In the genomic region with DNA sequence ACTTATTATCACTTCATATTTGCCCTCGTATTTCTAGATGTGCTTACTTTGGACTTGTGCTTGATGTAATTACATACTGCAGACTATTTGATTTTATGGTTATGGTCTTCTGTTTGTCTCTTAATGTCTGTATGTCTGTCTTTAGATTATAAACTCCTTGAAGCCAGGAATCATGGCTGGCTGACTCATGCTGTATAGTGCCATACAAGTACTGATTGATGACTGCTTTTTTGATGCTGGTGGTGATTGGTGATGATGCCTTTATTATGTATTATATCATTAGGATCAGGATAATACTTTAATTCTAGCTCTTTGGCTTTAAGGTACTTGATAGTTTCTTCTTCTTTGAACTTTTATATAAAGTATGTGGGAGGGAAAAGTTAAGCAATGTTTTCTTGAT, we compare ENCODE assay signal across 21 cellular contexts.
"Had no signal": no experiment of that assay in that cellular context is flagged by ENCODE, and none has a peak within 500 bp of the region (broad histone marks: within the 10 kb centered on the region; RNA-seq: fewer than 3 reads in every experiment).

No MANE protein-coding gene starts in this region.

- H3K36me3 ChIP-seq: uterus had no signal

- H3K27ac ChIP-seq: epithelial cell of prostate, heart right ventricle, transverse colon, uterus, WERI-Rb-1 had no signal

- FAIRE-seq: small intestine, TTC549 had no signal

- ATAC-seq: activated T-helper 17 cell treated with anti-CD3 and anti-CD28 coated beads, Interleukin-2, amount 50 U/mL, for 72 hours; heart right ventricle; left cardiac atrium; sciatic nerve; stimulated activated memory B cell treated with anti-CD40 and anti-IgM and Interleukin-4, amounts not matched to agents 10 μg/mL and 1 μg/mL and 100 μg/mL, for 72 hours had no signal

- H3K27ac Mint-ChIP-seq: activated CD4-positive, alpha-beta memory T cell treated with anti-CD3 and anti-CD28 coated beads for 36 hours; brain had no signal

- DNase-seq: activated CD4-positive, alpha-beta memory T cell treated with anti-CD3 and anti-CD28 coated beads for 36 hours; activated CD4-positive, alpha-beta T cell treated with anti-CD3 and anti-CD28 coated beads for 1 hour; activated T-cell treated with anti-CD3 and anti-CD28 coated beads, Interleukin-2, amount 50 U/mL, for 1 hour; aorta; heart right ventricle; islet precursor cell; left cardiac atrium; occipital lobe; posterior cingulate gyrus; small intestine; stimulated activated CD4-positive, alpha-beta T cell treated with anti-CD3 and anti-CD28 coated beads, Interleukin-2, amount 100 ng/mL, for 24 hours; SW 1271; transverse colon; uterus; WERI-Rb-1 had no signal

- H3K4me1 ChIP-seq: transverse colon, uterus had no signal

- H3K4me3 Mint-ChIP-seq: activated CD4-positive, alpha-beta memory T cell treated with anti-CD3 and anti-CD28 coated beads for 36 hours; activated T-helper 17 cell treated with anti-CD3 and anti-CD28 coated beads, Interleukin-2, amount 50 U/mL, for 72 hours; brain; stimulated activated memory B cell treated with anti-CD40 and anti-IgM and Interleukin-4, amounts not matched to agents 10 μg/mL and 1 μg/mL and 100 μg/mL, for 72 hours had no signal

- H3K4me3 ChIP-seq: heart right ventricle, transverse colon, uterus had no signal

- H3K9me3 Mint-ChIP-seq: activated CD4-positive, alpha-beta memory T cell treated with anti-CD3 and anti-CD28 coated beads for 36 hours; activated T-helper 17 cell treated with anti-CD3 and anti-CD28 coated beads, Interleukin-2, amount 50 U/mL, for 72 hours; brain; stimulated activated memory B cell treated with anti-CD40 and anti-IgM and Interleukin-4, amounts not matched to agents 10 μg/mL and 1 μg/mL and 100 μg/mL, for 72 hours had no signal

- H3K9me3 ChIP-seq: heart right ventricle, transverse colon, uterus had no signal

- H3K4me1 Mint-ChIP-seq: brain had no signal

- H3K27me3 ChIP-seq: heart right ventricle, transverse colon, uterus had no signal

- H3K27me3 Mint-ChIP-seq: activated CD4-positive, alpha-beta memory T cell treated with anti-CD3 and anti-CD28 coated beads for 36 hours; activated T-helper 17 cell treated with anti-CD3 and anti-CD28 coated beads, Interleukin-2, amount 50 U/mL, for 72 hours; stimulated activated memory B cell treated with anti-CD40 and anti-IgM and Interleukin-4, amounts not matched to agents 10 μg/mL and 1 μg/mL and 100 μg/mL, for 72 hours had no signal
